In the genomic region with DNA sequence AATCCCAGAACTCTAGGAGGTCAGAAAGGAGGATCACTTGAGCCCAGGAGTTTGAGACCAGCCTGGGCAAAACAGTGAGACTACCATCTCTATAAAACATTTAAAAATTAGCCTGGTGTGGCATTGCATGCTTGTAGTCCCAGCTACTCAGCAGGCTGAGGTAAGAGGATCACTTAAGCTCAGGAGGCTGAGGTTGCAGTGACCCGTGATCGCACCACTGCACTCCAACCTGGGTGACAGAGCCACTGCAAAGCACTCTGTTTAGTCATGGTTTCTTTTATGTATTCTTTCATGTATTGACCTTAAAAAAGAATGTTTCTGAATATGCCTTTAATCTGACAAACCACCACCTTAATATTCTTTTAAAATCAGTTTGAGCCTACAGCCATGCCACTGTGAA, we compare ENCODE assay signal across 22 cellular contexts.
"Had no signal": no experiment of that assay in that cellular context is flagged by ENCODE, and none has a peak within 500 bp of the region (broad histone marks: within the 10 kb centered on the region; RNA-seq: fewer than 3 reads in every experiment).

No MANE protein-coding gene starts in this region.

- H3K4me1 ChIP-seq: parathyroid adenoma, uterus had no signal

- H3K9me3 Mint-ChIP-seq: activated B cell treated with CpG ODN at 0.5 μM for 24 hours; activated CD4-positive, alpha-beta T cell treated with anti-CD3 and anti-CD28 coated beads, Interleukin-2, amount 10 ng/mL, durations not matched to agents 7 days and 5 days; activated naive CD8-positive, alpha-beta T cell treated with anti-CD3 and anti-CD28 coated beads, Interleukin-2, amount 10 ng/mL, durations not matched to agents 7 days and 5 days; effector memory CD8-positive, alpha-beta T cell; immature natural killer cell; memory B cell; naive B cell had no signal

- ATAC-seq: effector memory CD8-positive, alpha-beta T cell had no signal

- H3K27ac Mint-ChIP-seq: activated CD4-positive, alpha-beta T cell treated with anti-CD3 and anti-CD28 coated beads, Interleukin-2, amount 10 ng/mL, durations not matched to agents 7 days and 5 days; activated naive CD8-positive, alpha-beta T cell treated with anti-CD3 and anti-CD28 coated beads, Interleukin-2, amount 10 ng/mL, durations not matched to agents 7 days and 5 days; memory B cell had no signal

- H3K36me3 ChIP-seq: uterus had no signal

- H3K4me3 Mint-ChIP-seq: activated B cell treated with CpG ODN at 0.5 μM for 24 hours; activated CD4-positive, alpha-beta T cell treated with anti-CD3 and anti-CD28 coated beads, Interleukin-2, amount 10 ng/mL, durations not matched to agents 7 days and 5 days; activated naive CD8-positive, alpha-beta T cell treated with anti-CD3 and anti-CD28 coated beads, Interleukin-2, amount 10 ng/mL, durations not matched to agents 7 days and 5 days; brain; effector memory CD8-positive, alpha-beta T cell; immature natural killer cell; memory B cell; naive B cell had no signal

- H3K9me3 ChIP-seq: neutrophil, sigmoid colon, transverse colon, uterus had no signal

- DNase-seq: activated B cell treated with CpG ODN at 0.5 μM for 24 hours; activated CD4-positive, alpha-beta T cell treated with anti-CD3 and anti-CD28 coated beads, Interleukin-2, amount 10 ng/mL, durations not matched to agents 7 days and 5 days; activated CD8-positive, alpha-beta memory T cell treated with anti-CD3 and anti-CD28 coated beads for 24 hours; activated CD8-positive, alpha-beta memory T cell treated with anti-CD3 and anti-CD28 coated beads, Interleukin-2, amount 50 U/mL, for 48 hours; activated gamma-delta T cell treated with Interleukin-2 at 50 U/mL for 16 hours; activated naive CD8-positive, alpha-beta T cell treated with anti-CD3 and anti-CD28 coated beads, Interleukin-2, amount 10 ng/mL, durations not matched to agents 7 days and 5 days; anterior cingulate cortex; caudate nucleus; effector memory CD8-positive, alpha-beta T cell; immature natural killer cell; kidney glomerular epithelial cell; naive B cell; sigmoid colon; stimulated activated CD8-positive, alpha-beta memory T cell treated with anti-CD3 and anti-CD28 coated beads, Interleukin-4, amount 100 ng/mL, for 48 hours; stimulated activated naive CD4-positive, alpha-beta T cell; substantia nigra; transverse colon; uterus had no signal

- H3K27me3 ChIP-seq: neutrophil, sigmoid colon, transverse colon, uterus had no signal

- H3K4me3 ChIP-seq: sigmoid colon, transverse colon, uterus had no signal

- H3K27me3 Mint-ChIP-seq: activated B cell treated with CpG ODN at 0.5 μM for 24 hours; activated CD4-positive, alpha-beta T cell treated with anti-CD3 and anti-CD28 coated beads, Interleukin-2, amount 10 ng/mL, durations not matched to agents 7 days and 5 days; activated naive CD8-positive, alpha-beta T cell treated with anti-CD3 and anti-CD28 coated beads, Interleukin-2, amount 10 ng/mL, durations not matched to agents 7 days and 5 days; brain; effector memory CD8-positive, alpha-beta T cell; memory B cell; naive B cell had no signal

- H3K27ac ChIP-seq: parathyroid adenoma, sigmoid colon, transverse colon, uterus had no signal
